ENCODE assay signal across 9 cellular contexts in the genomic region with DNA sequence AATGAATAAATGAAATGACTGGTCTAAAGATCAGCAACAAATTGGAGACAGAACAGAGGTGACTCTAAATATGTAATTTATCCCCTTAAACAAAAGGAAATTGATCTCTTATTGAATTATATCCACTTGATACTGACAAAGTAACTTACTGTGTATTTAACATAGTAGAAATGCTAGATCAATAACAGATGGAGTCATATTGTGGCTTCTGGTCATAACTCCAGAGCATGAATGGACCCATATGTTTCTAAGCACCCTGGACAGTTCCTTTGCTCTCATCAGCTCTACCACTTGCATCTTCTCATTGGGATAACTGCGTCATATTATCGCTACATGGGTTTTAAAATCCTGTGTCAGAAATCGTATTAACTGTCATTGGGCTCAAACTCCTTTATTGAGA.
A peak's percentile ranks its signal among the peaks of the same experiment; 100 is the strongest.
DNase-seq lines count a peak whose midpoint lies in the region; ATAC-seq, FAIRE-seq and TF ChIP-seq lines count a peak whose summit lies in the region.
"Had no signal": no experiment of that assay in that cellular context is flagged by ENCODE, and none has a peak within 500 bp of the region (broad histone marks: within the 10 kb centered on the region; RNA-seq: fewer than 3 reads in every experiment).

No MANE protein-coding gene starts in this region.

- H2AFZ ChIP-seq in Karpas-422 (ENCODE audit: low read length) (no peak overlapping the region), GM12878 (ENCODE audit: control insufficient read depth, low read depth, low read length) (no peak overlapping the region)

- H3K9me2 ChIP-seq in Karpas-422 (replicated peaks; ENCODE audit: insufficient read depth, low read length): no peaks in the 10 kb centered on the region

- SMC1A ChIA-PET in GM12878 (lab: Charles Lee; ENCODE audit: uncharacterized antibody, unreplicated experiment): interaction anchor here (1.1 to 4.1 kb wide), 4 partner anchors 9 to 266 kb away, joined by 3 to 24 read pairs (median 4); no protein-coding TSS in a partner anchor

- H3K27me3 ChIP-seq in Karpas-422 (ENCODE audit: low read length): no peaks in the 10 kb centered on the region
- H3K27me3 ChIP-seq in GM12878 (replicated peaks in 1 of 2; ENCODE audit: control insufficient read depth in 2 of 2, insufficient read depth in 2 of 2, low read length in 1 of 2): no peaks in the 10 kb centered on the region
- H3K27me3 ChIP-seq: neutrophil had no signal

- TF ChIP-seq CTCF in GM12878 (IDR thresholded peaks at IDR 0.05 in 2 of 3, conservative IDR thresholded peaks at IDR 0.05 in 1 of 3; ENCODE audit: control insufficient read depth in 2 of 3, extremely low read depth in 1 of 3, insufficient read depth in 1 of 3, low read depth in 3 of 3, low read length in 3 of 3) (no peak), progenitor cell of endocrine pancreas (IDR thresholded peaks at IDR 0.05; ENCODE audit: unreplicated experiment) (no peak)

- H4K20me1 ChIP-seq in Karpas-422 (ENCODE audit: insufficient read depth, low read depth, low read length): no peaks in the 10 kb centered on the region
- H4K20me1 ChIP-seq in GM12878 (ENCODE audit: control insufficient read depth, insufficient read depth): no peaks in the 10 kb centered on the region

- no peak for TF ChIP-seq EP300 in GM12878 (IDR thresholded peaks at IDR 0.05; ENCODE audit: borderline replicate concordance in 1 of 2, control insufficient read depth in 1 of 2, low read depth in 2 of 2, low read length in 2 of 2)

- H3K9ac ChIP-seq in Karpas-422 (ENCODE audit: low read length): no peak overlapping the region
- no peak overlapping the region for H3K9ac ChIP-seq in GM12878 (ENCODE audit: control insufficient read depth, insufficient read depth, low read length)

- intact Hi-C loops in GM12878 (cut with micrococcal nuclease; ENCODE audit: unreplicated experiment): no loop called here

- H3K4me3 ChIP-seq in Karpas-422 (ENCODE audit: low read length) (no peak overlapping the region), GM12878 (no peak overlapping the region)

- H3K4me1 Mint-ChIP-seq in progenitor cell of endocrine pancreas (ENCODE audit: low read depth): peaks cover 14% of the 10 kb centered on the region

- H3K27ac Mint-ChIP-seq in progenitor cell of endocrine pancreas: no peak overlapping the region

- WGBS in GM12878 (ENCODE audit: insufficient coverage, insufficient replicate concordance, low lambda C conversion rate, missing lambda C conversion rate): 60% methylated on average over 3 of the region's 3 CpGs

- H3K36me3 ChIP-seq in Karpas-422 (ENCODE audit: insufficient read depth, low read length) (no peaks in the 10 kb centered on the region), GM12878 (ENCODE audit: control insufficient read depth in 2 of 2, insufficient read depth in 2 of 2, low read length in 1 of 2) (no peaks in the 10 kb centered on the region)
- H3K36me3 ChIP-seq: neutrophil had no signal

- H3K4me2 ChIP-seq in Karpas-422 (ENCODE audit: low read depth, low read length, poor library complexity, severe bottlenecking) (no peak overlapping the region), GM12878 (ENCODE audit: control insufficient read depth, insufficient read depth) (no peak overlapping the region)

- no TSS peak for BruUV-seq in GM12878 (replicated peaks; lab: Mats Ljungman, UMichigan)

- DNase-seq in Daoy (ENCODE audit: low read depth) (peak; percentile 32), Karpas-422 (peak; percentile 47), GM12878 (ENCODE audit: low read depth, low spot score) (no peak), left kidney (ENCODE audit: low read depth, low spot score) (peak; percentile 83), T-helper 9 cell (no peak), progenitor cell of endocrine pancreas (ENCODE audit: low spot score, unreplicated experiment) (no peak), NCI-H2081 treated with DMSO at 0.1 percent for 48 hours (lab: John Stamatoyannopoulos, UW) (no peak)

- H3K36me3 Mint-ChIP-seq in progenitor cell of endocrine pancreas (ENCODE audit: insufficient read depth): no peaks in the 10 kb centered on the region

- H3K9me3 Mint-ChIP-seq in progenitor cell of endocrine pancreas (ENCODE audit: low read depth): no peaks in the 10 kb centered on the region

- no peak for TF ChIP-seq POLR2A in GM12878 (IDR thresholded peaks at IDR 0.05; ENCODE audit: low read depth, low read length)

- no peaks in the 10 kb centered on the region for H3K9me3 ChIP-seq in Karpas-422 (ENCODE audit: low read length)
- H3K9me3 ChIP-seq in GM12878 (replicated peaks; ENCODE audit: control insufficient read depth, insufficient read depth, low read length): no peaks in the 10 kb centered on the region
- H3K9me3 ChIP-seq: neutrophil had no signal

- POLR2A ChIA-PET in GM12878 (lab: Charles Lee): no interaction called here

- TF ChIP-seq RAD21 in GM12878 (IDR thresholded peaks at IDR 0.05; ENCODE audit: insufficient read depth, low read depth, low read length): no peak

- H3K4me1 ChIP-seq in Karpas-422 (ENCODE audit: low read length) (peaks cover 5% of the 10 kb centered on the region), GM12878 (ENCODE audit: control insufficient read depth, insufficient read depth, low read length) (no peaks in the 10 kb centered on the region)

- RAD21 ChIA-PET in GM12878 (lab: Charles Lee; ENCODE audit: unreplicated experiment): interaction anchor here (1.5 kb wide), 1 partner anchor 44 kb away, joined by 4 read pairs; no protein-coding TSS in a partner anchor

- no peak for FAIRE-seq in GM12878 (lab: Jason Lieb, UNC)

- in situ Hi-C loops in GM12878 (cut with MboI): no loop called here

- peaks cover 29% of the 10 kb centered on the region for H3K27me3 Mint-ChIP-seq in progenitor cell of endocrine pancreas

- ATAC-seq in GM12878 (peak; percentile 48; the same call in 2 of the 3 replicates), HG02610 (IDR thresholded peaks at IDR 0.05; ENCODE audit: unreplicated experiment) (no peak)

- no peak overlapping the region for H3K4me3 Mint-ChIP-seq in progenitor cell of endocrine pancreas (ENCODE audit: low read depth)

- no peaks in the 10 kb centered on the region for H3K79me2 ChIP-seq in Karpas-422 (ENCODE audit: low read length)
- H3K79me2 ChIP-seq in GM12878 (ENCODE audit: control insufficient read depth, insufficient read depth, low read length): no peaks in the 10 kb centered on the region

- CTCF ChIA-PET in GM12878 (lab: Yijun Ruan, JAX): no interaction called here

- no peak overlapping the region for H3K27ac ChIP-seq in Karpas-422 (ENCODE audit: low read length)
- no peak overlapping the region for H3K27ac ChIP-seq in GM12878 (ENCODE audit: control insufficient read depth, insufficient read depth)
- H3K27ac ChIP-seq: neutrophil had no signal

TF ChIP-seq in GM12878, 131 proteins besides CTCF, POLR2A, EP300 and RAD21:
- TF ChIP-seq REST (IDR thresholded peaks at IDR 0.05; ENCODE audit: low read depth, low read length): peak; percentile 91
- no peak for TF ChIP-seq SRF (IDR thresholded peaks at IDR 0.05; ENCODE audit: low read depth in 2 of 2, low read length in 2 of 2)
- no peak for TF ChIP-seq BACH1 (IDR thresholded peaks at IDR 0.05; ENCODE audit: borderline replicate concordance)
TF ChIP-seq in GM12878: peak in this region for 1.

Comparison
In these comparisons a context has a peak if more than half of its experiments do, and no peak if none do; other contexts are left out.
1. DNase-seq: peak in Daoy (single experiment), Karpas-422 (single experiment) and left kidney (single experiment); none in GM12878 (single experiment), T-helper 9 cell (single experiment), progenitor cell of endocrine pancreas (single experiment) and NCI-H2081 treated with DMSO at 0.1 percent for 48 hours (single experiment).